Comparison of ENCODE assay signal across 11 cellular contexts in the genomic region with DNA sequence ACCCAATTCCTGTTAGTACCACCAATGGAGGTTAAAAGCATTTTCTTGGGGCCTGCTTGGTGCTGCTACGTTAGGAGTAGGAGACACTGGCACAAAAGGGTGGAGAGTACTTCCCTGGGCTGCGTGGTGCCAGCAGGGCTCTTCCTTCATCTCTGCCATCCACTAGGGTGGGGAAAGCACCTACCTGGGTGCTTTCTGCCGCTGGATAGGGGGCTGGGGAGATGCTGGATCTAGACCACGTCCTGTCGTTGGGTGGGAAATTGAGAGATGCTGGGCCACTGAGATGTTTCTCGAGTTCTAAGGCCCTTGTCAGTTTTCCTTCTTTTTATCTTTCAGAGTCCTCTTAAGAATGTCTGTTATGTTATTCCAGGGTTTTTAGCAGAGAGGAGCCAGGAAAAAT. TPM values are rescaled to one million over a fixed set of nuclear protein-coding genes. Genes with fewer than 3 reads are reported as not detected.
DNase-seq lines count a peak whose midpoint lies in the region; ATAC-seq, FAIRE-seq and TF ChIP-seq lines count a peak whose summit lies in the region.
"Had no signal": no experiment of that assay in that cellular context is flagged by ENCODE, and none has a peak within 500 bp of the region (broad histone marks: within the 10 kb centered on the region; RNA-seq: fewer than 3 reads in every experiment).

No MANE protein-coding gene starts in this region.

- H3K27ac ChIP-seq in DOHH2 (ENCODE audit: low read depth, low read length): peak overlapping the region; percentile 89
- peak overlapping the region; percentile 91 for H3K27ac ChIP-seq in OCI-LY3 (ENCODE audit: low read length)
- H3K27ac ChIP-seq in caudate nucleus (ENCODE audit: low read depth, low read length): peak overlapping the region; percentile 36
- no peak overlapping the region for H3K27ac ChIP-seq in HepG2 (ENCODE audit: extremely low read length, insufficient read depth, low read length)
- H3K27ac ChIP-seq: gastroesophageal sphincter, sigmoid colon had no signal

- no peak for TF ChIP-seq POLR2A in HepG2 (IDR thresholded peaks at IDR 0.05; ENCODE audit: insufficient read depth in 1 of 2, low read depth in 2 of 2, low read length in 2 of 2)
- TF ChIP-seq POLR2A in GM12892 (IDR thresholded peaks at IDR 0.05; ENCODE audit: low read depth, low read length): no peak

- no peaks in the 10 kb centered on the region for H3K27me3 Mint-ChIP-seq in osteocyte (ENCODE audit: unreplicated experiment)

- peak overlapping the region; percentile 59 for H3K27ac Mint-ChIP-seq in osteocyte (ENCODE audit: unreplicated experiment)

- TF ChIP-seq CTCF in DOHH2 (IDR thresholded peaks at IDR 0.05; ENCODE audit: low read depth, low read length, poor library complexity, severe bottlenecking) (peak; percentile 9), OCI-LY3 (IDR thresholded peaks at IDR 0.05; ENCODE audit: low read depth, low read length) (no peak), osteocyte (IDR thresholded peaks at IDR 0.05) (no peak), GM13977 (IDR thresholded peaks at IDR 0.05; ENCODE audit: extremely low read depth, insufficient read depth, missing control alignments) (no peak), HepG2 (CRISPR knock-in tag; IDR thresholded peaks at IDR 0.05) (no peak)

- H3K4me3 Mint-ChIP-seq in osteocyte (ENCODE audit: unreplicated experiment): no peak overlapping the region

- intact Hi-C loops in HepG2 (cut with micrococcal nuclease; ENCODE audit: unreplicated experiment): no loop called here

- H3K9ac ChIP-seq in OCI-LY3 (ENCODE audit: low read length): peak overlapping the region; percentile 73
- H3K9ac ChIP-seq in HepG2 (ENCODE audit: insufficient read depth, low read depth, low read length): no peak overlapping the region

- 72% methylated on average over 6 of the region's 6 CpGs for WGBS in HepG2 (ENCODE audit: low lambda C conversion rate)

- H3K36me3 ChIP-seq in DOHH2 (ENCODE audit: control insufficient read depth, low read length) (peaks cover 12% of the 10 kb centered on the region), OCI-LY3 (replicated peaks; ENCODE audit: low read depth, low read length) (peaks cover 12% of the 10 kb centered on the region), HepG2 (replicated peaks in 1 of 2; ENCODE audit: control insufficient read depth in 1 of 2, insufficient read depth in 2 of 2, low read length in 2 of 2) (no peaks in the 10 kb centered on the region)
- H3K36me3 ChIP-seq: gastroesophageal sphincter, sigmoid colon had no signal

- peaks cover 13% of the 10 kb centered on the region for H3K9me3 Mint-ChIP-seq in osteocyte (ENCODE audit: unreplicated experiment)

- DNase-seq in caudate nucleus (lab: John Stamatoyannopoulos, UW) (no peak), osteocyte (ENCODE audit: extremely low spot score, unreplicated experiment) (peak; percentile 62), GM13977 (ENCODE audit: low spot score) (no peak), T1000 (lab: John Stamatoyannopoulos, UW) (no peak), HepG2 (ENCODE audit: low spot score) (no peak), GM12892 (ENCODE audit: insufficient read length) (no peak)
- DNase-seq: SHP77, sigmoid colon had no signal

- in situ Hi-C loops in GM13977 (cut with MboI; ENCODE audit: low pct_unique_long_range_greater_than_20kb, low sequenced_read_pairs, unreplicated experiment) (no loop called here), HepG2 (cut with HindIII; ENCODE audit: extremely low pct_ligation_motif_present, low pct_unique_long_range_greater_than_20kb) (no loop called here)

- peaks cover 6% of the 10 kb centered on the region for H3K9me3 ChIP-seq in DOHH2 (ENCODE audit: control insufficient read depth, insufficient read depth, low read length)
- H3K9me3 ChIP-seq in OCI-LY3 (ENCODE audit: insufficient read depth, low read length): peaks cover 15% of the 10 kb centered on the region
- H3K9me3 ChIP-seq in HepG2 (ENCODE audit: low read length): no peaks in the 10 kb centered on the region

- BruUV-seq in HepG2 (replicated peaks; lab: Mats Ljungman, UMichigan): no TSS peak

- TF ChIP-seq EP300 in HepG2 (IDR thresholded peaks at IDR 0.05; ENCODE audit: low read depth in 2 of 2, low read length in 2 of 2) (no peak), HepG2 (CRISPR knock-in tag; IDR thresholded peaks at IDR 0.05; ENCODE audit: borderline replicate concordance) (no peak)

- no peaks in the 10 kb centered on the region for H3K79me2 ChIP-seq in DOHH2 (ENCODE audit: control insufficient read depth, low read length)
- H3K79me2 ChIP-seq in OCI-LY3 (ENCODE audit: low read length): no peaks in the 10 kb centered on the region
- H3K79me2 ChIP-seq in HepG2 (ENCODE audit: insufficient read depth, low read length): no peaks in the 10 kb centered on the region

- H2AFZ ChIP-seq in OCI-LY3 (ENCODE audit: low read depth, low read length) (peak overlapping the region; percentile 4; the same call in 1 of the 2 replicates), HepG2 (ENCODE audit: low read length) (no peak overlapping the region)

- peak overlapping the region; percentile 71 for H3K4me3 ChIP-seq in DOHH2 (ENCODE audit: low read length)
- H3K4me3 ChIP-seq in OCI-LY3 (ENCODE audit: low read length): peak overlapping the region; percentile 44
- H3K4me3 ChIP-seq in HepG2 (replicated peaks in 1 of 3; ENCODE audit: insufficient read depth in 1 of 3, low read depth in 2 of 3, low read length in 3 of 3): no peak overlapping the region
- H3K4me3 ChIP-seq: gastroesophageal sphincter, sigmoid colon had no signal

- H3K4me2 ChIP-seq in DOHH2 (ENCODE audit: low read length) (peak overlapping the region; percentile 92), OCI-LY3 (ENCODE audit: low read length) (peak overlapping the region; percentile 67), HepG2 (ENCODE audit: low read depth, low read length) (no peak overlapping the region)

- FAIRE-seq in HepG2 (lab: Jason Lieb, UNC) (no peak), GM12892 (lab: Jason Lieb, UNC) (no peak)

- no peak for ATAC-seq in HepG2
- ATAC-seq: gastroesophageal sphincter had no signal

- TF ChIP-seq RAD21 in HepG2 (CRISPR knock-in tag; IDR thresholded peaks at IDR 0.05): no peak

- POLR2A ChIA-PET in HepG2 (lab: Yijun Ruan, JAX): no interaction called here

- peaks cover 24% of the 10 kb centered on the region for H3K4me1 Mint-ChIP-seq in osteocyte (ENCODE audit: unreplicated experiment)

- CTCF ChIA-PET in HepG2 (lab: Yijun Ruan, JAX; ENCODE audit: low intra/inter-chr PET ratio, low total read pairs): no interaction called here

- peaks cover 4% of the 10 kb centered on the region for H3K36me3 Mint-ChIP-seq in osteocyte (ENCODE audit: unreplicated experiment)

- H4K20me1 ChIP-seq in DOHH2 (ENCODE audit: control insufficient read depth, insufficient read depth, low read depth, low read length): no peaks in the 10 kb centered on the region
- H4K20me1 ChIP-seq in OCI-LY3 (ENCODE audit: insufficient read depth, low read length): no peaks in the 10 kb centered on the region
- no peaks in the 10 kb centered on the region for H4K20me1 ChIP-seq in HepG2 (ENCODE audit: insufficient read depth, low read length)

- no peaks in the 10 kb centered on the region for H3K27me3 ChIP-seq in DOHH2 (ENCODE audit: control insufficient read depth, low read length)
- H3K27me3 ChIP-seq in OCI-LY3 (ENCODE audit: low read depth, low read length): no peaks in the 10 kb centered on the region
- H3K27me3 ChIP-seq in HepG2 (ENCODE audit: control insufficient read depth in 1 of 2, insufficient read depth in 2 of 2, low read length in 2 of 2): no peaks in the 10 kb centered on the region
- H3K27me3 ChIP-seq: sigmoid colon had no signal

- no peaks in the 10 kb centered on the region for H3K9me2 ChIP-seq in DOHH2 (replicated peaks; ENCODE audit: control insufficient read depth, low read length)

- H3F3A ChIP-seq in DOHH2 (ENCODE audit: control insufficient read depth, insufficient read depth): peaks cover 20% of the 10 kb centered on the region

- H3K4me1 ChIP-seq in DOHH2 (ENCODE audit: control insufficient read depth, low read length) (peaks cover 88% of the 10 kb centered on the region), OCI-LY3 (ENCODE audit: low read length) (peaks cover 68% of the 10 kb centered on the region), HepG2 (ENCODE audit: insufficient read depth, low read length) (peaks cover 53% of the 10 kb centered on the region)
- H3K4me1 ChIP-seq: gastroesophageal sphincter, sigmoid colon had no signal

RNA-seq across cellular contexts. Expression of gene FCGBP, which starts 6.7 kb away (rescaled TPM):
- total RNA-seq in osteocyte: 0.21 and 0.38 TPM in 2 replicates
- 7.0 and 7.2 TPM in 2 replicates for total RNA-seq in HepG2 (2016; rRNA removed; fragmentation: Illumina TruSeq; extraction: Trizol)
- total RNA-seq in HepG2 (2016; cell fraction: cytosol; rRNA removed; fragmentation: Illumina TruSeq; extraction: Trizol; ENCODE audit: low read depth): 1.8 and 1.9 TPM in 2 replicates
- 4.6 and 6.9 TPM in 2 replicates for total RNA-seq in HepG2 (2016; cell fraction: insoluble cytoplasmic fraction; rRNA removed; fragmentation: Illumina TruSeq; extraction: Trizol)
- 2.4 and 3.0 TPM in 2 replicates for total RNA-seq in HepG2 (2016; cell fraction: membrane; rRNA removed; fragmentation: Illumina TruSeq; extraction: Trizol)
- total RNA-seq in HepG2 (2016; cell fraction: nucleus; rRNA removed; fragmentation: Illumina TruSeq; extraction: Trizol): 8.3 and 8.8 TPM in 2 replicates
- polyA plus RNA-seq in HepG2 (2011; rRNA removed): 1.3 and 2.4 TPM in 2 replicates
- polyA plus RNA-seq in HepG2 (2011; cell fraction: cytosol; rRNA removed): 1.5 and 2.4 TPM in 2 replicates
- polyA plus RNA-seq in HepG2 (2011; cell fraction: nucleus; rRNA removed): 5.0 and 8.4 TPM in 2 replicates
- polyA plus RNA-seq in HepG2 (2012): 3.0 and 7.8 TPM in 2 replicates
- 0.46 and 0.49 TPM in 2 replicates for polyA plus RNA-seq in HepG2 (2016; cell fraction: cytosol; fragmentation: Illumina TruSeq; extraction: Trizol; ENCODE audit: low read depth)
- 4.1 and 5.1 TPM in 2 replicates for polyA plus RNA-seq in HepG2 (2016; cell fraction: insoluble cytoplasmic fraction; fragmentation: Illumina TruSeq; extraction: Trizol; ENCODE audit: low read depth)
- polyA plus RNA-seq in HepG2 (2016; cell fraction: membrane; fragmentation: Illumina TruSeq; extraction: Trizol; ENCODE audit: low read depth): 0.69 and 0.85 TPM in 2 replicates
- polyA plus RNA-seq in HepG2 (2016; cell fraction: nucleus; fragmentation: Illumina TruSeq; extraction: Trizol; ENCODE audit: insufficient read depth, low read depth): 7.5 and 8.1 TPM in 2 replicates
- 0.49 and 29.4 TPM in 2 replicates for polyA minus RNA-seq in HepG2 (2011; rRNA and poly(A)+ RNA removed; ENCODE audit: low replicate concordance)
- 4.5 and 5.8 TPM in 2 replicates for polyA minus RNA-seq in HepG2 (2011; cell fraction: cytosol; rRNA and poly(A)+ RNA removed)
- polyA minus RNA-seq in HepG2 (2011; cell fraction: nucleus; rRNA and poly(A)+ RNA removed): 8.8 and 9.8 TPM in 2 replicates
- 0.89 TPM for polyA plus RNA-seq in GM12892 (2012; ENCODE audit: missing spikeins)

RNA-seq across cellular contexts. Expression of gene PSMC4, which starts 29.8 kb away (rescaled TPM):
- total RNA-seq in osteocyte: 85.6 and 88.2 TPM in 2 replicates
- 160 and 194 TPM in 2 replicates for total RNA-seq in HepG2 (2016; rRNA removed; fragmentation: Illumina TruSeq; extraction: Trizol)
- 22.9 and 24.6 TPM in 2 replicates for total RNA-seq in HepG2 (2016; cell fraction: cytosol; rRNA removed; fragmentation: Illumina TruSeq; extraction: Trizol; ENCODE audit: low read depth)
- 157 and 198 TPM in 2 replicates for total RNA-seq in HepG2 (2016; cell fraction: insoluble cytoplasmic fraction; rRNA removed; fragmentation: Illumina TruSeq; extraction: Trizol)
- 34.1 and 34.4 TPM in 2 replicates for total RNA-seq in HepG2 (2016; cell fraction: membrane; rRNA removed; fragmentation: Illumina TruSeq; extraction: Trizol)
- 67.9 and 75.8 TPM in 2 replicates for total RNA-seq in HepG2 (2016; cell fraction: nucleus; rRNA removed; fragmentation: Illumina TruSeq; extraction: Trizol)
- polyA plus RNA-seq in HepG2 (2011; rRNA removed): 49.9 and 62.6 TPM in 2 replicates
- 45.6 and 54.0 TPM in 2 replicates for polyA plus RNA-seq in HepG2 (2011; cell fraction: cytosol; rRNA removed)
- polyA plus RNA-seq in HepG2 (2011; cell fraction: nucleus; rRNA removed): 95.1 and 104 TPM in 2 replicates
- polyA plus RNA-seq in HepG2 (2012): 67.0 and 85.8 TPM in 2 replicates
- polyA plus RNA-seq in HepG2 (2016; cell fraction: cytosol; fragmentation: Illumina TruSeq; extraction: Trizol; ENCODE audit: low read depth): 22.3 and 25.6 TPM in 2 replicates
- polyA plus RNA-seq in HepG2 (2016; cell fraction: insoluble cytoplasmic fraction; fragmentation: Illumina TruSeq; extraction: Trizol; ENCODE audit: low read depth): 207 and 220 TPM in 2 replicates
- 26.5 and 31.5 TPM in 2 replicates for polyA plus RNA-seq in HepG2 (2016; cell fraction: membrane; fragmentation: Illumina TruSeq; extraction: Trizol; ENCODE audit: low read depth)
- polyA plus RNA-seq in HepG2 (2016; cell fraction: nucleus; fragmentation: Illumina TruSeq; extraction: Trizol; ENCODE audit: insufficient read depth, low read depth): 112 and 115 TPM in 2 replicates
- 51.8 and 59.0 TPM in 2 replicates for polyA minus RNA-seq in HepG2 (2011; rRNA and poly(A)+ RNA removed; ENCODE audit: low replicate concordance)
- 28.8 and 34.9 TPM in 2 replicates for polyA minus RNA-seq in HepG2 (2011; cell fraction: cytosol; rRNA and poly(A)+ RNA removed)
- polyA minus RNA-seq in HepG2 (2011; cell fraction: nucleus; rRNA and poly(A)+ RNA removed): 20.9 and 24.9 TPM in 2 replicates
- polyA plus RNA-seq in GM12892 (2012; ENCODE audit: missing spikeins): 64.7 TPM

RNA-seq across cellular contexts. Expression of gene ZNF546, which starts 55.7 kb away (rescaled TPM):
- 5.6 and 7.3 TPM in 2 replicates for total RNA-seq in osteocyte
- total RNA-seq in HepG2 (2016; rRNA removed; fragmentation: Illumina TruSeq; extraction: Trizol): 4.1 and 6.0 TPM in 2 replicates
- total RNA-seq in HepG2 (2016; cell fraction: cytosol; rRNA removed; fragmentation: Illumina TruSeq; extraction: Trizol; ENCODE audit: low read depth): 0.18 and 0.20 TPM in 2 replicates
- 4.6 and 6.1 TPM in 2 replicates for total RNA-seq in HepG2 (2016; cell fraction: insoluble cytoplasmic fraction; rRNA removed; fragmentation: Illumina TruSeq; extraction: Trizol)
- 1.4 and 2.4 TPM in 2 replicates for total RNA-seq in HepG2 (2016; cell fraction: membrane; rRNA removed; fragmentation: Illumina TruSeq; extraction: Trizol)
- total RNA-seq in HepG2 (2016; cell fraction: nucleus; rRNA removed; fragmentation: Illumina TruSeq; extraction: Trizol): 6.4 and 7.1 TPM in 2 replicates
- polyA plus RNA-seq in HepG2 (2011; rRNA removed): 2.2 and 2.5 TPM in 2 replicates
- 0.74 and 1.4 TPM in 2 replicates for polyA plus RNA-seq in HepG2 (2011; cell fraction: cytosol; rRNA removed)
- 2.0 and 2.9 TPM in 2 replicates for polyA plus RNA-seq in HepG2 (2011; cell fraction: nucleus; rRNA removed)
- 1.3 and 2.1 TPM in 2 replicates for polyA plus RNA-seq in HepG2 (2012)
- 0.05 and 0.28 TPM in 2 replicates for polyA plus RNA-seq in HepG2 (2016; cell fraction: cytosol; fragmentation: Illumina TruSeq; extraction: Trizol; ENCODE audit: low read depth)
- polyA plus RNA-seq in HepG2 (2016; cell fraction: insoluble cytoplasmic fraction; fragmentation: Illumina TruSeq; extraction: Trizol; ENCODE audit: low read depth): 2.7 and 2.8 TPM in 2 replicates
- 0.25 and 0.58 TPM in 2 replicates for polyA plus RNA-seq in HepG2 (2016; cell fraction: membrane; fragmentation: Illumina TruSeq; extraction: Trizol; ENCODE audit: low read depth)
- 6.0 and 6.4 TPM in 2 replicates for polyA plus RNA-seq in HepG2 (2016; cell fraction: nucleus; fragmentation: Illumina TruSeq; extraction: Trizol; ENCODE audit: insufficient read depth, low read depth)
- polyA minus RNA-seq in HepG2 (2011; rRNA and poly(A)+ RNA removed; ENCODE audit: low replicate concordance): 4.0 and 5.1 TPM in 2 replicates
- 1.8 and 2.4 TPM in 2 replicates for polyA minus RNA-seq in HepG2 (2011; cell fraction: cytosol; rRNA and poly(A)+ RNA removed)
- 14.5 and 15.5 TPM in 2 replicates for polyA minus RNA-seq in HepG2 (2011; cell fraction: nucleus; rRNA and poly(A)+ RNA removed)
- 3.4 TPM for polyA plus RNA-seq in GM12892 (2012; ENCODE audit: missing spikeins)

Comparison
In these comparisons a context has a peak if more than half of its experiments do, and no peak if none do; other contexts are left out.
1. H3K4me3 ChIP-seq: peak in DOHH2 (single experiment) and OCI-LY3 (single experiment); none in HepG2 (0 of 3).